8 cellular contexts compared by ENCODE assay signal in genomic region chr17:64661731-64661980, GRCh38. TPM values are rescaled to one million over a fixed set of nuclear protein-coding genes. Genes with fewer than 3 reads are reported as not detected.
DNase-seq lines count a peak whose midpoint lies in the region; ATAC-seq and TF ChIP-seq lines count a peak whose summit lies in the region.

No MANE protein-coding gene starts in this region.

- peak overlapping the region; percentile 54 for H3K27ac ChIP-seq in CD4-positive, alpha-beta memory T cell (ENCODE audit: low read depth, low read length)
- H3K27ac ChIP-seq in HEK293 (ENCODE audit: extremely low read depth, low read depth, low read length) = peak overlapping the region; percentile 97; the same call in 1 of the 2 replicates

- no peaks in the 10 kb centered on the region for H3K9me3 ChIP-seq in CD4-positive, alpha-beta memory T cell (ENCODE audit: control insufficient read depth in 1 of 2, low read length in 2 of 2)
- H3K9me3 ChIP-seq in HEK293 (ENCODE audit: control insufficient read depth, insufficient read depth, low read depth, low read length) = no peaks in the 10 kb centered on the region

- intact Hi-C loops in CD4-positive, alpha-beta memory T cell (cut with micrococcal nuclease) = loop anchor here (1.0 to 10.0 kb wide), 2 partner anchors 155 to 397 kb away; partner anchors contain the start of genes CEP95, DDX5 and TEX2
- intact Hi-C loops in activated CD8-positive, alpha-beta T cell treated with anti-CD3 and anti-CD28 coated beads for 36 hours (cut with micrococcal nuclease) = no loop called here
- intact Hi-C loops in head of caudate nucleus (cut with DNase I) = no loop called here
- intact Hi-C loops in sciatic nerve (cut with DNase I) = no loop called here

- no peaks in the 10 kb centered on the region for H3K27me3 ChIP-seq in CD4-positive, alpha-beta memory T cell (ENCODE audit: insufficient read depth, low read length)

- peaks cover 26 to 45% (median 37%) of the 10 kb centered on the region in 4 donors for H3K4me1 Mint-ChIP-seq in CD4-positive, alpha-beta memory T cell
- peaks cover 31% of the 10 kb centered on the region for H3K4me1 Mint-ChIP-seq in activated CD8-positive, alpha-beta T cell treated with anti-CD3 and anti-CD28 coated beads for 36 hours (ENCODE audit: low read depth)

- DNase-seq in CD4-positive, alpha-beta memory T cell = peak in 1 of 5 donors; percentile 60
- no peak for DNase-seq in activated CD8-positive, alpha-beta T cell treated with anti-CD3 and anti-CD28 coated beads for 36 hours
- DNase-seq in head of caudate nucleus (peak in 25 of 42 donors; percentile 10 to 71 (median 52)), sciatic nerve (ENCODE audit: low spot score) (peak; percentile 66), iPS-NIHi11 (ENCODE audit: low spot score) (no peak), NCI-H774 (lab: John Stamatoyannopoulos, UW) (no peak)
- DNase-seq in activated CD4-positive, alpha-beta T cell treated with anti-CD3 and anti-CD28 coated beads, Interleukin-2, amount 50 U/mL, for 4 hours = no peak

- H3K36me3 ChIP-seq in CD4-positive, alpha-beta memory T cell (ENCODE audit: insufficient read depth, low read length) = no peaks in the 10 kb centered on the region
- H3K36me3 ChIP-seq in HEK293 (ENCODE audit: control insufficient read depth in 2 of 2, insufficient read depth in 1 of 2, low read length in 2 of 2) = no peaks in the 10 kb centered on the region

- H3K27ac Mint-ChIP-seq in CD4-positive, alpha-beta memory T cell = peak overlapping the region; percentile 95 to 98 (median 96)
- peak overlapping the region; percentile 93 for H3K27ac Mint-ChIP-seq in activated CD8-positive, alpha-beta T cell treated with anti-CD3 and anti-CD28 coated beads for 36 hours

- H3K4me3 ChIP-seq in CD4-positive, alpha-beta memory T cell (ENCODE audit: low read length in 2 of 2) = peak overlapping the region in 1 of 2 donors; percentile 82
- peak overlapping the region; percentile 82 for H3K4me3 ChIP-seq in HEK293 (ENCODE audit: low read depth, low read length)

- POLR2A ChIA-PET in CD4-positive, alpha-beta memory T cell (lab: Charles Lee; ENCODE audit: partially characterized antibody) = interaction anchor here (0.7 to 2.2 kb wide), 9 partner anchors 9 to 257 kb away, joined by 3 to 50 read pairs (median 5); partner anchors contain the start of genes CEP95, DDX5, LRRC37A3 and POLG2
- POLR2A ChIA-PET in HEK293 (lab: Yijun Ruan, JAX) = interaction anchor here (0.8 to 1.9 kb wide), 8 partner anchors 9 to 225 kb away, joined by 3 to 12 read pairs (median 3); partner anchors contain the start of genes CEP95 and DDX5
- POLR2A ChIA-PET in activated CD8-positive, alpha-beta T cell treated with anti-CD3 and anti-CD28 coated beads for 36 hours (lab: Charles Lee) = interaction anchor here (0.6 to 1.9 kb wide), 9 partner anchors 12 to 169 kb away, joined by 3 to 16 read pairs (median 4); partner anchors contain the start of genes CEP95 and DDX5

- peak overlapping the region; percentile 97 to 99 (median 99) for H3K4me3 Mint-ChIP-seq in CD4-positive, alpha-beta memory T cell
- peak overlapping the region; percentile 95 for H3K4me3 Mint-ChIP-seq in activated CD8-positive, alpha-beta T cell treated with anti-CD3 and anti-CD28 coated beads for 36 hours

- TF ChIP-seq CTCF in HEK293 (tag by site-specific recombination; IDR thresholded peaks at IDR 0.05) = no peak
- TF ChIP-seq CTCF in activated CD8-positive, alpha-beta T cell treated with anti-CD3 and anti-CD28 coated beads for 36 hours (IDR thresholded peaks at IDR 0.05) = no peak

- no peaks in the 10 kb centered on the region for H3K9me3 Mint-ChIP-seq in CD4-positive, alpha-beta memory T cell
- H3K9me3 Mint-ChIP-seq in activated CD8-positive, alpha-beta T cell treated with anti-CD3 and anti-CD28 coated beads for 36 hours = no peaks in the 10 kb centered on the region

- CTCF ChIA-PET in CD4-positive, alpha-beta memory T cell (lab: Charles Lee; ENCODE audit: partially characterized antibody) = interaction anchor here (1.7 kb wide), 1 partner anchor 12 kb away, joined by 4 read pairs; no protein-coding TSS in a partner anchor
- CTCF ChIA-PET in HEK293 (lab: Yijun Ruan, JAX) = interaction anchor here (1.2 kb wide), 1 partner anchor 115 kb away, joined by 4 read pairs; no protein-coding TSS in a partner anchor
- CTCF ChIA-PET in activated CD8-positive, alpha-beta T cell treated with anti-CD3 and anti-CD28 coated beads for 36 hours (lab: Charles Lee) = interaction anchor here (1.2 to 1.3 kb wide), 2 partner anchors 13 to 170 kb away, joined by 4 to 5 read pairs; no protein-coding TSS in a partner anchor

- no peak for ATAC-seq in activated CD8-positive, alpha-beta T cell treated with anti-CD3 and anti-CD28 coated beads for 36 hours
- ATAC-seq in sciatic nerve = peak; percentile 9

- H3K4me1 ChIP-seq in CD4-positive, alpha-beta memory T cell (ENCODE audit: insufficient read depth, low read length) = peaks cover 44% of the 10 kb centered on the region
- peaks cover 24% of the 10 kb centered on the region for H3K4me1 ChIP-seq in HEK293 (ENCODE audit: control insufficient read depth, insufficient read depth, low read length)

- no peaks in the 10 kb centered on the region for H3K27me3 Mint-ChIP-seq in CD4-positive, alpha-beta memory T cell
- H3K27me3 Mint-ChIP-seq in activated CD8-positive, alpha-beta T cell treated with anti-CD3 and anti-CD28 coated beads for 36 hours = no peaks in the 10 kb centered on the region

- H3K36me3 Mint-ChIP-seq in CD4-positive, alpha-beta memory T cell = peaks cover 3 to 12% of the 10 kb centered on the region in 2 donors
- H3K36me3 Mint-ChIP-seq in activated CD8-positive, alpha-beta T cell treated with anti-CD3 and anti-CD28 coated beads for 36 hours (ENCODE audit: low read depth) = peaks cover 5% of the 10 kb centered on the region

TF ChIP-seq in HEK293, 187 proteins besides CTCF, POLR2A, EP300 and RAD21 (continues in another document):
- TF ChIP-seq ZNF174 (tag by site-specific recombination; IDR thresholded peaks at IDR 0.05) (no peak), HOXC10 (CRISPR knock-in tag; IDR thresholded peaks at IDR 0.05) (no peak), ZNF157 (tag by site-specific recombination; IDR thresholded peaks at IDR 0.05) (no peak), ZNF280D (tag by site-specific recombination; IDR thresholded peaks at IDR 0.05) (no peak), ZNF423 (tag by site-specific recombination; IDR thresholded peaks at IDR 0.05) (no peak), ZNF837 (tag by site-specific recombination; IDR thresholded peaks at IDR 0.05) (no peak), ZNF560 (tag by site-specific recombination; IDR thresholded peaks at IDR 0.05; ENCODE audit: borderline replicate concordance) (no peak), PRDM10 (tag by site-specific recombination; IDR thresholded peaks at IDR 0.05) (no peak), MZF1 (tag by site-specific recombination; IDR thresholded peaks at IDR 0.05; ENCODE audit: borderline replicate concordance) (no peak), ZNF391 (tag by site-specific recombination; IDR thresholded peaks at IDR 0.05; ENCODE audit: borderline replicate concordance, low read depth) (no peak)

RNA-seq across cellular contexts. Expression of gene SMURF2, which starts 0.5 kb away (rescaled TPM):
- total RNA-seq in CD4-positive, alpha-beta memory T cell = 10 to 100 TPM; 32.8 to 35.0 TPM
- polyA plus RNA-seq in CD4-positive, alpha-beta memory T cell = 1 to 10 TPM; 4.9 to 7.8 TPM
- total RNA-seq in activated CD8-positive, alpha-beta T cell treated with anti-CD3 and anti-CD28 coated beads for 36 hours = 10 to 100 TPM; 13.8 to 13.9 TPM
- total RNA-seq in sciatic nerve = 29.8 TPM

Comparison
In these comparisons a context has a peak if more than half of its experiments do, and no peak if none do; other contexts are left out.
1. DNase-seq: peak in head of caudate nucleus (25 of 42) and sciatic nerve (single experiment); none in activated CD8-positive, alpha-beta T cell treated with anti-CD3 and anti-CD28 coated beads for 36 hours (single experiment), iPS-NIHi11 (single experiment), activated CD4-positive, alpha-beta T cell treated with anti-CD3 and anti-CD28 coated beads, Interleukin-2, amount 50 U/mL, for 4 hours (0 of 2) and NCI-H774 (single experiment).